ENCODE assay signal across 9 cellular contexts in genomic region chr3:130539005-130539404, GRCh38. TPM values are rescaled to one million over a fixed set of nuclear protein-coding genes. Genes with fewer than 3 reads are reported as not detected.
DNase-seq lines count a peak whose midpoint lies in the region; ATAC-seq and FAIRE-seq lines count a peak whose summit lies in the region.
"Had no signal": no experiment of that assay in that cellular context is flagged by ENCODE, and none has a peak within 500 bp of the region (broad histone marks: within the 10 kb centered on the region; RNA-seq: fewer than 3 reads in every experiment).

No MANE protein-coding gene starts in this region.

- DNase-seq in COR-L47 (lab: John Stamatoyannopoulos, UW) = peak; percentile 48
- DNase-seq in NCI-H1048 (lab: John Stamatoyannopoulos, UW) = peak; percentile 12
- DNase-seq in activated CD4-positive, alpha-beta T cell treated with anti-CD3 and anti-CD28 coated beads, Interleukin-2, amount 10 ng/mL, durations not matched to agents 7 days and 5 days = peak; percentile 34
- peak; percentile 52 for DNase-seq in foreskin melanocyte
- peak; percentile 0 for DNase-seq in smooth muscle cell of the brain vasculature (ENCODE audit: low read depth, low spot score)
- DNase-seq in frontal cortex (ENCODE audit: low spot score in 2 of 2) = no peak
- DNase-seq in HuH-7.5 (ENCODE audit: low spot score) = no peak

- H3K4me1 Mint-ChIP-seq in activated CD4-positive, alpha-beta T cell treated with anti-CD3 and anti-CD28 coated beads, Interleukin-2, amount 10 ng/mL, durations not matched to agents 7 days and 5 days = no peaks in the 10 kb centered on the region

- ATAC-seq in GM19395 (IDR thresholded peaks at IDR 0.05; ENCODE audit: unreplicated experiment) = peak; percentile 77
- ATAC-seq: T-helper 17 cell had no signal

- no peak overlapping the region for H3K27ac Mint-ChIP-seq in activated CD4-positive, alpha-beta T cell treated with anti-CD3 and anti-CD28 coated beads, Interleukin-2, amount 10 ng/mL, durations not matched to agents 7 days and 5 days
- H3K27ac Mint-ChIP-seq: T-helper 17 cell had no signal

- peaks cover 20% of the 10 kb centered on the region for H3K27me3 Mint-ChIP-seq in activated CD4-positive, alpha-beta T cell treated with anti-CD3 and anti-CD28 coated beads, Interleukin-2, amount 10 ng/mL, durations not matched to agents 7 days and 5 days

- CTCF ChIA-PET in activated CD4-positive, alpha-beta T cell treated with anti-CD3 and anti-CD28 coated beads, Interleukin-2, amount 10 ng/mL, durations not matched to agents 7 days and 5 days (lab: Charles Lee) = no interaction called here

- no peaks in the 10 kb centered on the region for H3K9me3 Mint-ChIP-seq in activated CD4-positive, alpha-beta T cell treated with anti-CD3 and anti-CD28 coated beads, Interleukin-2, amount 10 ng/mL, durations not matched to agents 7 days and 5 days

- H3K4me3 Mint-ChIP-seq in activated CD4-positive, alpha-beta T cell treated with anti-CD3 and anti-CD28 coated beads, Interleukin-2, amount 10 ng/mL, durations not matched to agents 7 days and 5 days = no peak overlapping the region
- H3K4me3 Mint-ChIP-seq: T-helper 17 cell had no signal

- no peak for FAIRE-seq in frontal cortex (lab: Jason Lieb, UNC)

- no peaks in the 10 kb centered on the region for H3K36me3 Mint-ChIP-seq in activated CD4-positive, alpha-beta T cell treated with anti-CD3 and anti-CD28 coated beads, Interleukin-2, amount 10 ng/mL, durations not matched to agents 7 days and 5 days (ENCODE audit: low read depth)

- POLR2A ChIA-PET in activated CD4-positive, alpha-beta T cell treated with anti-CD3 and anti-CD28 coated beads, Interleukin-2, amount 10 ng/mL, durations not matched to agents 7 days and 5 days (lab: Charles Lee) = no interaction called here

RNA-seq across cellular contexts. Expression of gene COL6A6, which starts 22.0 kb away (rescaled TPM):
- total RNA-seq in activated CD4-positive, alpha-beta T cell treated with anti-CD3 and anti-CD28 coated beads, Interleukin-2, amount 10 ng/mL, durations not matched to agents 7 days and 5 days = not detected
- 0.41 TPM for total RNA-seq in frontal cortex

Comparison
In these comparisons a context has a peak if more than half of its experiments do, and no peak if none do; other contexts are left out.
1. DNase-seq: peak in COR-L47 (single experiment), NCI-H1048 (single experiment), activated CD4-positive, alpha-beta T cell treated with anti-CD3 and anti-CD28 coated beads, Interleukin-2, amount 10 ng/mL, durations not matched to agents 7 days and 5 days (single experiment), foreskin melanocyte (single experiment) and smooth muscle cell of the brain vasculature (single experiment); none in frontal cortex (0 of 2) and HuH-7.5 (single experiment).